ENCODE assay signal across 1 cellular context in the genomic region with DNA sequence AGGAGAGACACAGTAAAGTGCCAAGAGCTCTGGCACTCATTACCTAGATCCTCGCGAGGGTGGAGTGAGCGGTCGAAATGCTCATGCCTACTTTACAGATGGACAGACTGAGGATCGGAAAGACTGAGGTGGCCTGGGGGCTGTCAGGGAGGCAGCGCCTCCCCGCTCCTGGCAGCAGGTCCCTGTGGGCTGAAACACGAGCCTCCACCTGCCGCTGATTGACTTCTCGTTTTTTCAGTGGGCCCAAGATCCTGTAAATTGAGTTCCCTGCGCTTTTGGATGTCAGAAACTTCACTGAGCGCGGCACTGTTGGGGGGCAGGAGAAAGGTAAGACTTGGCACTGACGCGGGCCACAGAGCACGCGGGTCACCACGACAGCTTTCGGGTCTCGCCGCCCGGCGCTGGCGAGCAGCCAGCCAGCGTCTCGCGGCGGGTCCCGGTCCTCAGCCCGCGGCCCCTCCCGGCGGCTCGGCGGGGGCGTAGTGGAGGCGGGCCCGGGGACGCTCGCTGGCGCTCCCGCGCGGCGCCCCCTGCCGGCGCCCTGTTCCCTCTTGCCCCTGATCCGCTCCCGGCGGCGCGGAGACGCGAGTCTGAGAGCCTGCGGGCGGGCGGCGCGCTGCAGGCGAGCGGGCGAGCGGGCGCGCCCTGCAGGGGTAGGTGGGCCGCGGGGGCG.
A peak's percentile ranks its signal among the peaks of the same experiment; 100 is the strongest.
TF ChIP-seq lines count a peak whose summit lies in the region.

No MANE protein-coding gene starts in this region.

TF ChIP-seq in HEK293, 187 proteins besides CTCF, POLR2A, EP300 and RAD21 (continued from another document and continues in another):
- TF ChIP-seq REPIN1 (tag by site-specific recombination; IDR thresholded peaks at IDR 0.05; ENCODE audit: low read depth), result no peak
- peak; percentile 41 for TF ChIP-seq WT1 (tag by site-specific recombination; IDR thresholded peaks at IDR 0.05)
- peak; percentile 75 for TF ChIP-seq ZNF324 (tag by site-specific recombination; IDR thresholded peaks at IDR 0.05)
- TF ChIP-seq, protein P1, sequence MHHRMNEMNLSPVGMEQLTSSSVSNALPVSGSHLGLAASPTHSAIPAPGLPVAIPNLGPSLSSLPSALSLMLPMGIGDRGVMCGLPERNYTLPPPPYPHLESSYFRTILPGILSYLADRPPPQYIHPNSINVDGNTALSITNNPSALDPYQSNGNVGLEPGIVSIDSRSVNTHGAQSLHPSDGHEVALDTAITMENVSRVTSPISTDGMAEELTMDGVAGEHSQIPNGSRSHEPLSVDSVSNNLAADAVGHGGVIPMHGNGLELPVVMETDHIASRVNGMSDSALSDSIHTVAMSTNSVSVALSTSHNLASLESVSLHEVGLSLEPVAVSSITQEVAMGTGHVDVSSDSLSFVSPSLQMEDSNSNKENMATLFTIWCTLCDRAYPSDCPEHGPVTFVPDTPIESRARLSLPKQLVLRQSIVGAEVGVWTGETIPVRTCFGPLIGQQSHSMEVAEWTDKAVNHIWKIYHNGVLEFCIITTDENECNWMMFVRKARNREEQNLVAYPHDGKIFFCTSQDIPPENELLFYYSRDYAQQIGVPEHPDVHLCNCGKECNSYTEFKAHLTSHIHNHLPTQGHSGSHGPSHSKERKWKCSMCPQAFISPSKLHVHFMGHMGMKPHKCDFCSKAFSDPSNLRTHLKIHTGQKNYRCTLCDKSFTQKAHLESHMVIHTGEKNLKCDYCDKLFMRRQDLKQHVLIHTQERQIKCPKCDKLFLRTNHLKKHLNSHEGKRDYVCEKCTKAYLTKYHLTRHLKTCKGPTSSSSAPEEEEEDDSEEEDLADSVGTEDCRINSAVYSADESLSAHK (tag by site-specific recombination; IDR thresholded peaks at IDR 0.05), result 0 out of 2 replicates have a peak, but pooled peaks have one; percentile 19
- TF ChIP-seq ZNF76 (tag by site-specific recombination; IDR thresholded peaks at IDR 0.05; ENCODE audit: borderline replicate concordance, low read depth), result peak; percentile 37; the same call in 1 of the 2 replicates
- TF ChIP-seq ZFP37 (tag by site-specific recombination; IDR thresholded peaks at IDR 0.05), result 0 out of 2 replicates have a peak, but pooled peaks have one; percentile 34
- TF ChIP-seq GLIS1 (tag by site-specific recombination; IDR thresholded peaks at IDR 0.05), result peak; percentile 60
- TF ChIP-seq ZNF621 (tag by site-specific recombination; IDR thresholded peaks at IDR 0.05), result no peak
- no peak for TF ChIP-seq ZNF658 (tag by site-specific recombination; IDR thresholded peaks at IDR 0.05)
- peak; percentile 94 for TF ChIP-seq KLF10 (tag by site-specific recombination; IDR thresholded peaks at IDR 0.05)
- no peak for TF ChIP-seq ZNF341 (tag by site-specific recombination; IDR thresholded peaks at IDR 0.05; ENCODE audit: low read depth)
- TF ChIP-seq, protein P2, sequence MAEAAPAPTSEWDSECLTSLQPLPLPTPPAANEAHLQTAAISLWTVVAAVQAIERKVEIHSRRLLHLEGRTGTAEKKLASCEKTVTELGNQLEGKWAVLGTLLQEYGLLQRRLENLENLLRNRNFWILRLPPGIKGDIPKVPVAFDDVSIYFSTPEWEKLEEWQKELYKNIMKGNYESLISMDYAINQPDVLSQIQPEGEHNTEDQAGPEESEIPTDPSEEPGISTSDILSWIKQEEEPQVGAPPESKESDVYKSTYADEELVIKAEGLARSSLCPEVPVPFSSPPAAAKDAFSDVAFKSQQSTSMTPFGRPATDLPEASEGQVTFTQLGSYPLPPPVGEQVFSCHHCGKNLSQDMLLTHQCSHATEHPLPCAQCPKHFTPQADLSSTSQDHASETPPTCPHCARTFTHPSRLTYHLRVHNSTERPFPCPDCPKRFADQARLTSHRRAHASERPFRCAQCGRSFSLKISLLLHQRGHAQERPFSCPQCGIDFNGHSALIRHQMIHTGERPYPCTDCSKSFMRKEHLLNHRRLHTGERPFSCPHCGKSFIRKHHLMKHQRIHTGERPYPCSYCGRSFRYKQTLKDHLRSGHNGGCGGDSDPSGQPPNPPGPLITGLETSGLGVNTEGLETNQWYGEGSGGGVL (tag by site-specific recombination; IDR thresholded peaks at IDR 0.05), result peak; percentile 57
- TF ChIP-seq YY2 (tag by site-specific recombination; IDR thresholded peaks at IDR 0.05), result no peak
- TF ChIP-seq ZNF585B (tag by site-specific recombination; IDR thresholded peaks at IDR 0.05), result no peak
- no peak for TF ChIP-seq ZNF530 (tag by site-specific recombination; IDR thresholded peaks at IDR 0.05; ENCODE audit: low read depth)
- no peak for TF ChIP-seq ZNF157 (tag by site-specific recombination; IDR thresholded peaks at IDR 0.05)
- 0 out of 2 replicates have a peak, but pooled peaks have one; percentile 21 for TF ChIP-seq ZNF610 (tag by site-specific recombination; IDR thresholded peaks at IDR 0.05; ENCODE audit: borderline replicate concordance)
- 0 out of 2 replicates have a peak, but pooled peaks have one; percentile 17 for TF ChIP-seq ZSCAN30 (tag by site-specific recombination; IDR thresholded peaks at IDR 0.05)
- TF ChIP-seq, protein P3, sequence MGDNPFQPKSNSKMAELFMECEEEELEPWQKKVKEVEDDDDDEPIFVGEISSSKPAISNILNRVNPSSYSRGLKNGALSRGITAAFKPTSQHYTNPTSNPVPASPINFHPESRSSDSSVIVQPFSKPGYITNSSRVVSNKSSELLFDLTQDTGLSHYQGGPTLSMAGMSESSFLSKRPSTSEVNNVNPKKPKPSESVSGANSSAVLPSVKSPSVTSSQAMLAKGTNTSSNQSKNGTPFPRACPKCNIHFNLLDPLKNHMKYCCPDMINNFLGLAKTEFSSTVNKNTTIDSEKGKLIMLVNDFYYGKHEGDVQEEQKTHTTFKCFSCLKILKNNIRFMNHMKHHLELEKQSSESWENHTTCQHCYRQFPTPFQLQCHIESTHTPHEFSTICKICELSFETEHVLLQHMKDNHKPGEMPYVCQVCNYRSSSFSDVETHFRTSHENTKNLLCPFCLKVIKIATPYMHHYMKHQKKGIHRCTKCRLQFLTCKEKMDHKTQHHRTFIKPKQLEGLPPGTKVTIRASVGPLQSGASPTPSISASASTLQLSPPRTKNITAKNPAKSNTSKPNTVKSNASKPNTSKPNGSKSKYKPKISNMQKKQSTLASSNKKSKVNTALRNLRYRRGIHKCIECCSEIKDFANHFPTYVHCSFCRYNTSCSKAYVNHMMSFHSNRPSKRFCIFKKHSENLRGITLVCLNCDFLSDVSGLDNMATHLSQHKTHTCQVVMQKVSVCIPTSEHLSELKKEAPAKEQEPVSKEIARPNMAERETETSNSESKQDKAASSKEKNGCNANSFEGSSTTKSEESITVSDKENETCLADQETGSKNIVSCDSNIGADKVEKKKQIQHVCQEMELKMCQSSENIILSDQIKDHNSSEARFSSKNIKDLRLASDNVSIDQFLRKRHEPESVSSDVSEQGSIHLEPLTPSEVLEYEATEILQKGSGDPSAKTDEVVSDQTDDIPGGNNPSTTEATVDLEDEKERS (tag by site-specific recombination; IDR thresholded peaks at IDR 0.05), result 0 out of 2 replicates have a peak, but pooled peaks have one; percentile 40
- TF ChIP-seq, protein P4, sequence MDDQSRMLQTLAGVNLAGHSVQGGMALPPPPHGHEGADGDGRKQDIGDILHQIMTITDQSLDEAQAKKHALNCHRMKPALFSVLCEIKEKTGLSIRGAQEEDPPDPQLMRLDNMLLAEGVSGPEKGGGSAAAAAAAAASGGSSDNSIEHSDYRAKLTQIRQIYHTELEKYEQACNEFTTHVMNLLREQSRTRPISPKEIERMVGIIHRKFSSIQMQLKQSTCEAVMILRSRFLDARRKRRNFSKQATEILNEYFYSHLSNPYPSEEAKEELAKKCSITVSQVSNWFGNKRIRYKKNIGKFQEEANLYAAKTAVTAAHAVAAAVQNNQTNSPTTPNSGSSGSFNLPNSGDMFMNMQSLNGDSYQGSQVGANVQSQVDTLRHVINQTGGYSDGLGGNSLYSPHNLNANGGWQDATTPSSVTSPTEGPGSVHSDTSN (CRISPR knock-in tag; IDR thresholded peaks at IDR 0.05), result 0 out of 2 replicates have a peak, but pooled peaks have one; percentile 18
- TF ChIP-seq, protein P5, sequence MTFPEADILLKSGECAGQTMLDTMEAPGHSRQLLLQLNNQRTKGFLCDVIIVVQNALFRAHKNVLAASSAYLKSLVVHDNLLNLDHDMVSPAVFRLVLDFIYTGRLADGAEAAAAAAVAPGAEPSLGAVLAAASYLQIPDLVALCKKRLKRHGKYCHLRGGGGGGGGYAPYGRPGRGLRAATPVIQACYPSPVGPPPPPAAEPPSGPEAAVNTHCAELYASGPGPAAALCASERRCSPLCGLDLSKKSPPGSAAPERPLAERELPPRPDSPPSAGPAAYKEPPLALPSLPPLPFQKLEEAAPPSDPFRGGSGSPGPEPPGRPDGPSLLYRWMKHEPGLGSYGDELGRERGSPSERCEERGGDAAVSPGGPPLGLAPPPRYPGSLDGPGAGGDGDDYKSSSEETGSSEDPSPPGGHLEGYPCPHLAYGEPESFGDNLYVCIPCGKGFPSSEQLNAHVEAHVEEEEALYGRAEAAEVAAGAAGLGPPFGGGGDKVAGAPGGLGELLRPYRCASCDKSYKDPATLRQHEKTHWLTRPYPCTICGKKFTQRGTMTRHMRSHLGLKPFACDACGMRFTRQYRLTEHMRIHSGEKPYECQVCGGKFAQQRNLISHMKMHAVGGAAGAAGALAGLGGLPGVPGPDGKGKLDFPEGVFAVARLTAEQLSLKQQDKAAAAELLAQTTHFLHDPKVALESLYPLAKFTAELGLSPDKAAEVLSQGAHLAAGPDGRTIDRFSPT (tag by site-specific recombination; IDR thresholded peaks at IDR 0.05), result peak; percentile 63
- peak; percentile 54; the same call in 1 of the 2 replicates for TF ChIP-seq ZFHX2 (tag by site-specific recombination; conservative IDR thresholded peaks at IDR 0.05)
- TF ChIP-seq ZNF664 (tag by site-specific recombination; IDR thresholded peaks at IDR 0.05), result no peak
- TF ChIP-seq KLF8 (tag by site-specific recombination; IDR thresholded peaks at IDR 0.05), result peak; percentile 15; the same call in 1 of the 2 replicates
- TF ChIP-seq ZNF473 (tag by site-specific recombination; IDR thresholded peaks at IDR 0.05), result no peak
- no peak for TF ChIP-seq ZFP3 (tag by site-specific recombination; IDR thresholded peaks at IDR 0.05; ENCODE audit: low read depth)
- no peak for TF ChIP-seq ZNF354C (tag by site-specific recombination; IDR thresholded peaks at IDR 0.05; ENCODE audit: borderline replicate concordance, low read depth)
- peak; percentile 43; the same call in 1 of the 2 replicates for TF ChIP-seq SCRT2 (tag by site-specific recombination; IDR thresholded peaks at IDR 0.05)
- TF ChIP-seq, protein P6, sequence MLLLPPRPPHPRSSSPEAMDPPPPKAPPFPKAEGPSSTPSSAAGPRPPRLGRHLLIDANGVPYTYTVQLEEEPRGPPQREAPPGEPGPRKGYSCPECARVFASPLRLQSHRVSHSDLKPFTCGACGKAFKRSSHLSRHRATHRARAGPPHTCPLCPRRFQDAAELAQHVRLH (tag by site-specific recombination; IDR thresholded peaks at IDR 0.05), result peak; percentile 59
- no peak for TF ChIP-seq ZNF747 (tag by site-specific recombination; IDR thresholded peaks at IDR 0.05)
- TF ChIP-seq ZNF37A (tag by site-specific recombination; IDR thresholded peaks at IDR 0.05), result 0 out of 2 replicates have a peak, but pooled peaks have one; percentile 45
- peak; percentile 92 for TF ChIP-seq ZNF335 (tag by site-specific recombination; conservative IDR thresholded peaks at IDR 0.05)
- TF ChIP-seq, protein P7, sequence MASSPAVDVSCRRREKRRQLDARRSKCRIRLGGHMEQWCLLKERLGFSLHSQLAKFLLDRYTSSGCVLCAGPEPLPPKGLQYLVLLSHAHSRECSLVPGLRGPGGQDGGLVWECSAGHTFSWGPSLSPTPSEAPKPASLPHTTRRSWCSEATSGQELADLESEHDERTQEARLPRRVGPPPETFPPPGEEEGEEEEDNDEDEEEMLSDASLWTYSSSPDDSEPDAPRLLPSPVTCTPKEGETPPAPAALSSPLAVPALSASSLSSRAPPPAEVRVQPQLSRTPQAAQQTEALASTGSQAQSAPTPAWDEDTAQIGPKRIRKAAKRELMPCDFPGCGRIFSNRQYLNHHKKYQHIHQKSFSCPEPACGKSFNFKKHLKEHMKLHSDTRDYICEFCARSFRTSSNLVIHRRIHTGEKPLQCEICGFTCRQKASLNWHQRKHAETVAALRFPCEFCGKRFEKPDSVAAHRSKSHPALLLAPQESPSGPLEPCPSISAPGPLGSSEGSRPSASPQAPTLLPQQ (tag by site-specific recombination; IDR thresholded peaks at IDR 0.05), result peak; percentile 89
- TF ChIP-seq, protein P8, sequence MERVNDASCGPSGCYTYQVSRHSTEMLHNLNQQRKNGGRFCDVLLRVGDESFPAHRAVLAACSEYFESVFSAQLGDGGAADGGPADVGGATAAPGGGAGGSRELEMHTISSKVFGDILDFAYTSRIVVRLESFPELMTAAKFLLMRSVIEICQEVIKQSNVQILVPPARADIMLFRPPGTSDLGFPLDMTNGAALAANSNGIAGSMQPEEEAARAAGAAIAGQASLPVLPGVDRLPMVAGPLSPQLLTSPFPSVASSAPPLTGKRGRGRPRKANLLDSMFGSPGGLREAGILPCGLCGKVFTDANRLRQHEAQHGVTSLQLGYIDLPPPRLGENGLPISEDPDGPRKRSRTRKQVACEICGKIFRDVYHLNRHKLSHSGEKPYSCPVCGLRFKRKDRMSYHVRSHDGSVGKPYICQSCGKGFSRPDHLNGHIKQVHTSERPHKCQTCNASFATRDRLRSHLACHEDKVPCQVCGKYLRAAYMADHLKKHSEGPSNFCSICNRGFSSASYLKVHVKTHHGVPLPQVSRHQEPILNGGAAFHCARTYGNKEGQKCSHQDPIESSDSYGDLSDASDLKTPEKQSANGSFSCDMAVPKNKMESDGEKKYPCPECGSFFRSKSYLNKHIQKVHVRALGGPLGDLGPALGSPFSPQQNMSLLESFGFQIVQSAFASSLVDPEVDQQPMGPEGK (tag by site-specific recombination; IDR thresholded peaks at IDR 0.05), result peak; percentile 52
- no peak for TF ChIP-seq ZNF10 (tag by site-specific recombination; IDR thresholded peaks at IDR 0.05)
- TF ChIP-seq, protein P9, sequence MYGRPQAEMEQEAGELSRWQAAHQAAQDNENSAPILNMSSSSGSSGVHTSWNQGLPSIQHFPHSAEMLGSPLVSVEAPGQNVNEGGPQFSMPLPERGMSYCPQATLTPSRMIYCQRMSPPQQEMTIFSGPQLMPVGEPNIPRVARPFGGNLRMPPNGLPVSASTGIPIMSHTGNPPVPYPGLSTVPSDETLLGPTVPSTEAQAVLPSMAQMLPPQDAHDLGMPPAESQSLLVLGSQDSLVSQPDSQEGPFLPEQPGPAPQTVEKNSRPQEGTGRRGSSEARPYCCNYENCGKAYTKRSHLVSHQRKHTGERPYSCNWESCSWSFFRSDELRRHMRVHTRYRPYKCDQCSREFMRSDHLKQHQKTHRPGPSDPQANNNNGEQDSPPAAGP (tag by site-specific recombination; IDR thresholded peaks at IDR 0.05), result 0 out of 2 replicates have a peak, but pooled peaks have one; percentile 38
- peak; percentile 41; the same call in 1 of the 2 replicates for TF ChIP-seq ZNF366 (tag by site-specific recombination; conservative IDR thresholded peaks at IDR 0.05)
- peak; percentile 56; the same call in 1 of the 2 replicates for TF ChIP-seq SP7 (tag by site-specific recombination; IDR thresholded peaks at IDR 0.05)
- no peak for TF ChIP-seq ZNF274 (IDR thresholded peaks at IDR 0.05; ENCODE audit: low read length)
- TF ChIP-seq ZNF274 (tag by site-specific recombination; IDR thresholded peaks at IDR 0.05; ENCODE audit: borderline replicate concordance), result no peak
